ENCODE assay signal across 20 cellular contexts in the genomic region with DNA sequence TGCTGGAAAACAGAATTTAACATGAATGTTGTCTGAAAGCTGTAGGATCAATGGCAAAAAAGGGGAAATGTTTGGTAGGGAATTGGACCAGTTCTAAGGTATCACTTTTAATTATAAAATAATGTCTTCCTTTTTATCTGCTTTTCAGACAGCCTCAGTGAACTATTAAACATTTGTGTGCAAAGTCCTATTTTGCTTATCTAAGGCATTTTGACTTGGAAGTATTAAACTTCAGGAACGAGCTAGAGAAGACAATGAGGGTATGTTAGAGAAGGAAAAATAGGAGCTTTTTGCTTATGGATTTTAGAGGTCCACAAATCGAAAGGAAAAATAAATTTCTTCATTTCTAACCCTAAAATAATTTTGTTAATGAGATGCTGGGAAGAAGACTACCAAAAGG.
A peak's percentile ranks its signal among the peaks of the same experiment; 100 is the strongest.
DNase-seq lines count a peak whose midpoint lies in the region; ATAC-seq, FAIRE-seq and TF ChIP-seq lines count a peak whose summit lies in the region.
"Had no signal": no experiment of that assay in that cellular context is flagged by ENCODE, and none has a peak within 500 bp of the region (broad histone marks: within the 10 kb centered on the region; RNA-seq: fewer than 3 reads in every experiment).

No MANE protein-coding gene starts in this region.

- H3K9me3 ChIP-seq in A549 (no peaks in the 10 kb centered on the region), HUES48 (ENCODE audit: control insufficient read depth, insufficient read depth, low read length) (no peaks in the 10 kb centered on the region), neural progenitor cell (ENCODE audit: low read depth) (no peaks in the 10 kb centered on the region)
- H3K9me3 ChIP-seq: BLaER1, SJCRH30 had no signal

- no peak for TF ChIP-seq RAD21 in A549 (conservative IDR thresholded peaks at IDR 0.05 in 1 of 2, IDR thresholded peaks at IDR 0.05 in 1 of 2)

- no peaks in the 10 kb centered on the region for H4K20me1 ChIP-seq in neural progenitor cell (ENCODE audit: low read depth)
- H4K20me1 ChIP-seq: BLaER1 had no signal

- CTCF ChIA-PET in A549 (lab: Yijun Ruan, JAX): interaction anchor here (1.0 to 7.2 kb wide), 5 partner anchors 14 to 196 kb away, joined by 3 to 58 read pairs (median 4); no protein-coding TSS in a partner anchor

- TF ChIP-seq POLR2A in A549 (IDR thresholded peaks at IDR 0.05; ENCODE audit: low read length): no peak

- TF ChIP-seq EP300 in A549 (IDR thresholded peaks at IDR 0.05): no peak

- H3K4me3 Mint-ChIP-seq in brain: no peak overlapping the region
- H3K4me3 Mint-ChIP-seq in neural progenitor cell: no peak overlapping the region
- H3K4me3 Mint-ChIP-seq in activated naive CD8-positive, alpha-beta T cell treated with anti-CD3 and anti-CD28 coated beads for 36 hours: no peak overlapping the region
- H3K4me3 Mint-ChIP-seq: CD4-positive, CD25-positive, alpha-beta regulatory T cell had no signal

- no peak for ATAC-seq in A549
- no peak for ATAC-seq in HG03135 (IDR thresholded peaks at IDR 0.05; ENCODE audit: unreplicated experiment)

- H3K4me1 ChIP-seq in A549 (no peaks in the 10 kb centered on the region), HUES48 (ENCODE audit: control insufficient read depth, insufficient read depth, low read length) (no peaks in the 10 kb centered on the region), neural progenitor cell (peaks cover 12% of the 10 kb centered on the region)
- H3K4me1 ChIP-seq: BLaER1, SJCRH30 had no signal

- H3K27me3 ChIP-seq in HUES48 (ENCODE audit: control insufficient read depth, insufficient read depth, low read length) (no peaks in the 10 kb centered on the region), neural progenitor cell (no peaks in the 10 kb centered on the region)
- H3K27me3 ChIP-seq: BLaER1, SJCRH30 had no signal

- H3K27ac ChIP-seq in A549: no peak overlapping the region
- peak overlapping the region; percentile 3 for H3K27ac ChIP-seq in HUES48 (ENCODE audit: low read depth, low read length)
- H3K27ac ChIP-seq in neural progenitor cell: no peak overlapping the region
- H3K27ac ChIP-seq: BLaER1, SJCRH30 had no signal

- 90% methylated on average over 2 of the region's 2 CpGs for WGBS in A549 (ENCODE audit: missing lambda C conversion rate)

- FAIRE-seq in A549 (lab: Jason Lieb, UNC): no peak
- FAIRE-seq: H1, RCC 7860 had no signal

- TF ChIP-seq CTCF in A549 (IDR thresholded peaks at IDR 0.05) (no peak), brain (conservative IDR thresholded peaks at IDR 0.05) (no peak), neural progenitor cell (IDR thresholded peaks at IDR 0.05) (no peak)

- H3K9me3 Mint-ChIP-seq in brain (no peaks in the 10 kb centered on the region), neural progenitor cell (no peaks in the 10 kb centered on the region)
- H3K9me3 Mint-ChIP-seq in activated naive CD8-positive, alpha-beta T cell treated with anti-CD3 and anti-CD28 coated beads for 36 hours: no peaks in the 10 kb centered on the region
- H3K9me3 Mint-ChIP-seq: CD4-positive, CD25-positive, alpha-beta regulatory T cell had no signal

- H3F3A ChIP-seq in neural progenitor cell (ENCODE audit: low read depth): peaks cover 13% of the 10 kb centered on the region

- H3K4me1 Mint-ChIP-seq in brain (peaks cover 31% of the 10 kb centered on the region), neural progenitor cell (no peaks in the 10 kb centered on the region)
- H3K4me1 Mint-ChIP-seq in activated naive CD8-positive, alpha-beta T cell treated with anti-CD3 and anti-CD28 coated beads for 36 hours: no peaks in the 10 kb centered on the region

- H3K79me2 ChIP-seq in neural progenitor cell (ENCODE audit: low read depth): no peaks in the 10 kb centered on the region

- H3K27ac Mint-ChIP-seq in brain: peak overlapping the region in 4 of 5 experiments; percentile 34 to 83 (median 63)
- no peak overlapping the region for H3K27ac Mint-ChIP-seq in neural progenitor cell
- no peak overlapping the region for H3K27ac Mint-ChIP-seq in activated naive CD8-positive, alpha-beta T cell treated with anti-CD3 and anti-CD28 coated beads for 36 hours

- POLR2A ChIA-PET in A549 (lab: Yijun Ruan, JAX): interaction anchor here (0.9 kb wide), 1 partner anchor 13 kb away, joined by 3 read pairs; no protein-coding TSS in a partner anchor

- peaks cover 23% of the 10 kb centered on the region for H3K36me3 Mint-ChIP-seq in brain
- H3K36me3 Mint-ChIP-seq in neural progenitor cell: peaks cover 8% of the 10 kb centered on the region
- peaks cover 4% of the 10 kb centered on the region for H3K36me3 Mint-ChIP-seq in activated naive CD8-positive, alpha-beta T cell treated with anti-CD3 and anti-CD28 coated beads for 36 hours

- H3K27me3 Mint-ChIP-seq in brain (no peaks in the 10 kb centered on the region), neural progenitor cell (ENCODE audit: insufficient read depth, low read depth) (no peaks in the 10 kb centered on the region)
- no peaks in the 10 kb centered on the region for H3K27me3 Mint-ChIP-seq in activated naive CD8-positive, alpha-beta T cell treated with anti-CD3 and anti-CD28 coated beads for 36 hours
- H3K27me3 Mint-ChIP-seq: CD4-positive, CD25-positive, alpha-beta regulatory T cell had no signal

- no peak overlapping the region for H3K4me3 ChIP-seq in A549
- H3K4me3 ChIP-seq in HUES48 (ENCODE audit: low read depth, low read length): no peak overlapping the region
- H3K4me3 ChIP-seq in neural progenitor cell: no peak overlapping the region
- H3K4me3 ChIP-seq: BLaER1, SJCRH30 had no signal

- no peak overlapping the region for H2AFZ ChIP-seq in neural progenitor cell (replicated peaks)

- H3K9ac ChIP-seq in HUES48 (ENCODE audit: low read depth, low read length) (no peak overlapping the region), neural progenitor cell (no peak overlapping the region)
- H3K9ac ChIP-seq: BLaER1 had no signal

- H3K36me3 ChIP-seq in HUES48 (ENCODE audit: control insufficient read depth, insufficient read depth, low read length): peaks cover 13% of the 10 kb centered on the region
- no peaks in the 10 kb centered on the region for H3K36me3 ChIP-seq in neural progenitor cell

- H3K4me2 ChIP-seq in A549 (no peak overlapping the region), neural progenitor cell (peak overlapping the region; percentile 6)
- H3K4me2 ChIP-seq: BLaER1 had no signal

- DNase-seq in A549 (ENCODE audit: low read depth in 1 of 2, low spot score in 1 of 2): no peak
- DNase-seq in neural progenitor cell (ENCODE audit: low spot score): no peak
- no peak for DNase-seq in A172 (ENCODE audit: low spot score)
- no peak for DNase-seq in activated naive CD8-positive, alpha-beta T cell treated with anti-CD3 and anti-CD28 coated beads for 36 hours
- DNase-seq: 8988T; CD4-positive, CD25-positive, alpha-beta regulatory T cell; Kasumi-1; NCI-H1092 treated with DMSO at 0.1 percent for 48 hours; NCI-H1436; NCI-H187 treated with DMSO at 0.1 percent for 48 hours; NCI-H2107; NCI-H446; NCI-H774; SJCRH30 had no signal

TF ChIP-seq in A549, 52 proteins besides CTCF, POLR2A, EP300 and RAD21:
- TF ChIP-seq, protein P1, sequence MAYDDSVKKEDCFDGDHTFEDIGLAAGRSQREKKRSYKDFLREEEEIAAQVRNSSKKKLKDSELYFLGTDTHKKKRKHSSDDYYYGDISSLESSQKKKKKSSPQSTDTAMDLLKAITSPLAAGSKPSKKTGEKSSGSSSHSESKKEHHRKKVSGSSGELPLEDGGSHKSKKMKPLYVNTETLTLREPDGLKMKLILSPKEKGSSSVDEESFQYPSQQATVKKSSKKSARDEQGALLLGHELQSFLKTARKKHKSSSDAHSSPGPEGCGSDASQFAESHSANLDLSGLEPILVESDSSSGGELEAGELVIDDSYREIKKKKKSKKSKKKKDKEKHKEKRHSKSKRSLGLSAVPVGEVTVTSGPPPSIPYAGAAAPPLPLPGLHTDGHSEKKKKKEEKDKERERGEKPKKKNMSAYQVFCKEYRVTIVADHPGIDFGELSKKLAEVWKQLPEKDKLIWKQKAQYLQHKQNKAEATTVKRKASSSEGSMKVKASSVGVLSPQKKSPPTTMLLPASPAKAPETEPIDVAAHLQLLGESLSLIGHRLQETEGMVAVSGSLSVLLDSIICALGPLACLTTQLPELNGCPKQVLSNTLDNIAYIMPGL (CRISPR knock-in tag; IDR thresholded peaks at IDR 0.05; ENCODE audit: borderline replicate concordance): no peak
- TF ChIP-seq, protein P2, sequence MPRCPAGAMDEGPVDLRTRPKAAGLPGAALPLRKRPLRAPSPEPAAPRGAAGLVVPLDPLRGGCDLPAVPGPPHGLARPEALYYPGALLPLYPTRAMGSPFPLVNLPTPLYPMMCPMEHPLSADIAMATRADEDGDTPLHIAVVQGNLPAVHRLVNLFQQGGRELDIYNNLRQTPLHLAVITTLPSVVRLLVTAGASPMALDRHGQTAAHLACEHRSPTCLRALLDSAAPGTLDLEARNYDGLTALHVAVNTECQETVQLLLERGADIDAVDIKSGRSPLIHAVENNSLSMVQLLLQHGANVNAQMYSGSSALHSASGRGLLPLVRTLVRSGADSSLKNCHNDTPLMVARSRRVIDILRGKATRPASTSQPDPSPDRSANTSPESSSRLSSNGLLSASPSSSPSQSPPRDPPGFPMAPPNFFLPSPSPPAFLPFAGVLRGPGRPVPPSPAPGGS (IDR thresholded peaks at IDR 0.05): no peak
- no peak for TF ChIP-seq BHLHE40 (IDR thresholded peaks at IDR 0.05; ENCODE audit: low read depth, low read length)
- peak; percentile 36 for TF ChIP-seq MAFK (IDR thresholded peaks at IDR 0.05; ENCODE audit: partially characterized antibody)
- TF ChIP-seq MAZ (IDR thresholded peaks at IDR 0.05; ENCODE audit: borderline replicate concordance, low read depth, low read length): no peak
- TF ChIP-seq GATA3 (IDR thresholded peaks at IDR 0.05; ENCODE audit: borderline replicate concordance): no peak
- no peak for TF ChIP-seq RCOR1 (IDR thresholded peaks at IDR 0.05; ENCODE audit: low read depth, low read length)
TF ChIP-seq in A549: peak in this region for 1.

Comparison
In these comparisons a context has a peak if more than half of its experiments do, and no peak if none do; other contexts are left out.
1. H3K27ac Mint-ChIP-seq: peak in brain (4 of 5); none in neural progenitor cell (single experiment) and activated naive CD8-positive, alpha-beta T cell treated with anti-CD3 and anti-CD28 coated beads for 36 hours (single experiment).